Comparison of ENCODE assay signal across 22 cellular contexts in genomic region chr22:40450651-40451050, GRCh38.
DNase-seq lines count a peak whose midpoint lies in the region; ATAC-seq and TF ChIP-seq lines count a peak whose summit lies in the region.
"Had no signal": no experiment of that assay in that cellular context is flagged by ENCODE, and none has a peak within 500 bp of the region (broad histone marks: within the 10 kb centered on the region; RNA-seq: fewer than 3 reads in every experiment).

No MANE protein-coding gene starts in this region.

- H3K36me3 Mint-ChIP-seq in activated naive CD8-positive, alpha-beta T cell = peaks cover 14% of the 10 kb centered on the region
- peaks cover 44% of the 10 kb centered on the region for H3K36me3 Mint-ChIP-seq in activated naive CD8-positive, alpha-beta T cell treated with anti-CD3 and anti-CD28 coated beads for 36 hours
- H3K36me3 Mint-ChIP-seq in stimulated activated effector memory CD8-positive, alpha-beta T cell treated with anti-CD3 and anti-CD28 coated beads, Interleukin-12 subunit alpha, Interleukin-12 subunit beta, amount 100 ng/mL, for 72 hours = peaks cover 5% of the 10 kb centered on the region

- TF ChIP-seq EP300 in tibial nerve (IDR thresholded peaks at IDR 0.05) = no peak

- no peak for TF ChIP-seq CTCF in tibial nerve (IDR thresholded peaks at IDR 0.05)

- H3K36me3 ChIP-seq in effector memory CD4-positive, alpha-beta T cell (ENCODE audit: control insufficient read depth, insufficient read depth, low read length) = peaks cover 8% of the 10 kb centered on the region
- no peaks in the 10 kb centered on the region for H3K36me3 ChIP-seq in tibial nerve
- H3K36me3 ChIP-seq: colonic mucosa had no signal

- no peaks in the 10 kb centered on the region for H3K9me3 ChIP-seq in effector memory CD4-positive, alpha-beta T cell (ENCODE audit: control insufficient read depth, low read length)
- H3K9me3 ChIP-seq in tibial nerve = no peaks in the 10 kb centered on the region
- H3K9me3 ChIP-seq: body of pancreas, colonic mucosa had no signal

- DNase-seq in activated naive CD8-positive, alpha-beta T cell treated with anti-CD3 and anti-CD28 coated beads for 36 hours = no peak
- peak; percentile 10 for DNase-seq in NCI-H69 (lab: John Stamatoyannopoulos, UW)
- DNase-seq in effector memory CD4-positive, alpha-beta T cell = no peak
- DNase-seq in stimulated activated effector memory CD8-positive, alpha-beta T cell treated with anti-CD3 and anti-CD28 coated beads, Interleukin-12 subunit alpha, Interleukin-12 subunit beta, amount 100 ng/mL, for 72 hours (ENCODE audit: low spot score in 2 of 2) = no peak
- no peak for DNase-seq in tibial nerve (ENCODE audit: low spot score in 2 of 2)
- DNase-seq in AG08395 (ENCODE audit: low spot score) = no peak
- DNase-seq in NCI-H146 (lab: John Stamatoyannopoulos, UW) = no peak
- DNase-seq: activated CD4-positive, alpha-beta T cell treated with anti-CD3 and anti-CD28 coated beads, Interleukin-2, amount 50 U/mL, for 1 hour; activated T-cell treated with anti-CD3 and anti-CD28 coated beads, Interleukin-2, amount 50 U/mL, for 1 hour; body of pancreas; colonic mucosa; DMS153; GDM1; IMR-90; NCI-H1417 treated with DMSO at 0.1 percent for 48 hours; retina; SIG-M5; stimulated activated CD4-positive, alpha-beta T cell treated with anti-CD3 and anti-CD28 coated beads, Interleukin-12 subunit alpha, Interleukin-12 subunit beta, amount 100 ng/mL, for 4 hours had no signal

- 57 to 71% methylated on average over 3 of the region's 3 CpGs for WGBS in tibial nerve, 2 donors

- no peak overlapping the region for H3K27ac ChIP-seq in effector memory CD4-positive, alpha-beta T cell (ENCODE audit: insufficient read depth, low read length, poor library complexity, severe bottlenecking)
- peak overlapping the region in 2 of 4 donors; percentile 20 to 26 for H3K27ac ChIP-seq in tibial nerve
- H3K27ac ChIP-seq: body of pancreas, C4-2B, colonic mucosa, HL-60 had no signal

- peaks cover 82% of the 10 kb centered on the region for H3K4me1 Mint-ChIP-seq in activated naive CD8-positive, alpha-beta T cell (ENCODE audit: low read depth)
- peaks cover 72% of the 10 kb centered on the region for H3K4me1 Mint-ChIP-seq in activated naive CD8-positive, alpha-beta T cell treated with anti-CD3 and anti-CD28 coated beads for 36 hours
- peaks cover 37% of the 10 kb centered on the region for H3K4me1 Mint-ChIP-seq in stimulated activated effector memory CD8-positive, alpha-beta T cell treated with anti-CD3 and anti-CD28 coated beads, Interleukin-12 subunit alpha, Interleukin-12 subunit beta, amount 100 ng/mL, for 72 hours

- H3K9me3 Mint-ChIP-seq in activated naive CD8-positive, alpha-beta T cell (ENCODE audit: low read depth) = no peaks in the 10 kb centered on the region
- no peaks in the 10 kb centered on the region for H3K9me3 Mint-ChIP-seq in activated naive CD8-positive, alpha-beta T cell treated with anti-CD3 and anti-CD28 coated beads for 36 hours
- no peaks in the 10 kb centered on the region for H3K9me3 Mint-ChIP-seq in stimulated activated effector memory CD8-positive, alpha-beta T cell treated with anti-CD3 and anti-CD28 coated beads, Interleukin-12 subunit alpha, Interleukin-12 subunit beta, amount 100 ng/mL, for 72 hours
- H3K9me3 Mint-ChIP-seq: activated naive CD4-positive, alpha-beta T cell treated with anti-CD3 and anti-CD28 coated beads for 36 hours had no signal

- ATAC-seq in stimulated activated effector memory CD8-positive, alpha-beta T cell treated with anti-CD3 and anti-CD28 coated beads, Interleukin-12 subunit alpha, Interleukin-12 subunit beta, amount 100 ng/mL, for 72 hours = no peak
- ATAC-seq: body of pancreas had no signal

- peak overlapping the region; percentile 15 for H3K4me3 ChIP-seq in effector memory CD4-positive, alpha-beta T cell (ENCODE audit: insufficient read depth, low read depth, low read length, poor library complexity, severe bottlenecking)
- no peak overlapping the region for H3K4me3 ChIP-seq in tibial nerve
- H3K4me3 ChIP-seq: body of pancreas, colonic mucosa had no signal

- H3K4me1 ChIP-seq in effector memory CD4-positive, alpha-beta T cell (ENCODE audit: control insufficient read depth, insufficient read depth, low read length, poor library complexity, severe bottlenecking) = peaks cover 8% of the 10 kb centered on the region
- H3K4me1 ChIP-seq in tibial nerve = peaks cover 0 to 65% (median 37%) of the 10 kb centered on the region in 4 donors
- H3K4me1 ChIP-seq: colonic mucosa had no signal

- no peaks in the 10 kb centered on the region for H3K27me3 ChIP-seq in effector memory CD4-positive, alpha-beta T cell (replicated peaks; ENCODE audit: control insufficient read depth, insufficient read depth, low read length, poor library complexity, severe bottlenecking)
- H3K27me3 ChIP-seq in tibial nerve = no peaks in the 10 kb centered on the region
- H3K27me3 ChIP-seq: body of pancreas, colonic mucosa had no signal

- no peaks in the 10 kb centered on the region for H3K27me3 Mint-ChIP-seq in activated naive CD8-positive, alpha-beta T cell
- no peaks in the 10 kb centered on the region for H3K27me3 Mint-ChIP-seq in activated naive CD8-positive, alpha-beta T cell treated with anti-CD3 and anti-CD28 coated beads for 36 hours

- peak overlapping the region; percentile 69 for H3K4me3 Mint-ChIP-seq in activated naive CD8-positive, alpha-beta T cell
- H3K4me3 Mint-ChIP-seq in activated naive CD8-positive, alpha-beta T cell treated with anti-CD3 and anti-CD28 coated beads for 36 hours = no peak overlapping the region
- no peak overlapping the region for H3K4me3 Mint-ChIP-seq in stimulated activated effector memory CD8-positive, alpha-beta T cell treated with anti-CD3 and anti-CD28 coated beads, Interleukin-12 subunit alpha, Interleukin-12 subunit beta, amount 100 ng/mL, for 72 hours

- H3K27ac Mint-ChIP-seq in activated naive CD8-positive, alpha-beta T cell = peak overlapping the region; percentile 86
- no peak overlapping the region for H3K27ac Mint-ChIP-seq in activated naive CD8-positive, alpha-beta T cell treated with anti-CD3 and anti-CD28 coated beads for 36 hours
- H3K27ac Mint-ChIP-seq in stimulated activated effector memory CD8-positive, alpha-beta T cell treated with anti-CD3 and anti-CD28 coated beads, Interleukin-12 subunit alpha, Interleukin-12 subunit beta, amount 100 ng/mL, for 72 hours = peak overlapping the region; percentile 59

- TF ChIP-seq POLR2A in tibial nerve (IDR thresholded peaks at IDR 0.05) = no peak
